15 cellular contexts compared by ENCODE assay signal in genomic region chr15:98733098-98733497, GRCh38.
DNase-seq lines count a peak whose midpoint lies in the region; ATAC-seq and TF ChIP-seq lines count a peak whose summit lies in the region.
"Had no signal": no experiment of that assay in that cellular context is flagged by ENCODE, and none has a peak within 500 bp of the region (broad histone marks: within the 10 kb centered on the region; RNA-seq: fewer than 3 reads in every experiment).

No MANE protein-coding gene starts in this region.

- no peak overlapping the region for H2BK120ac ChIP-seq in mesenchymal stem cell (ENCODE audit: low read depth, low read length)

- H3K4me1 ChIP-seq in BLaER1 treated with 17β-estradiol and CSF1 and Interleukin-3, amounts not matched to agents 10 nM and 100 nM, result peaks cover 58 to 88% (median 84%) of the 10 kb centered on the region in 10 experiments
- H3K4me1 ChIP-seq in ascending aorta (peaks cover 28 to 87% of the 10 kb centered on the region in 2 donors), mesenchymal stem cell (ENCODE audit: control insufficient read depth, insufficient read depth, low read depth, low read length) (peaks cover 51% of the 10 kb centered on the region), tibial artery (peaks cover 0 to 100% (median 88%) of the 10 kb centered on the region in 4 donors)

- no peak overlapping the region for H3K23ac ChIP-seq in mesenchymal stem cell (ENCODE audit: low read length in 2 of 2)

- H3K9me3 ChIP-seq in BLaER1 treated with 17β-estradiol and CSF1 and Interleukin-3, amounts not matched to agents 10 nM and 100 nM (replicated peaks in 1 of 11), result peaks cover 0 to 22% (median 4%) of the 10 kb centered on the region in 11 experiments; a peak in 6 of 22 replicates
- H3K9me3 ChIP-seq in ascending aorta (no peaks in the 10 kb centered on the region), mesenchymal stem cell (ENCODE audit: control insufficient read depth, low read length) (no peaks in the 10 kb centered on the region), tibial artery (no peaks in the 10 kb centered on the region)

- peak overlapping the region; percentile 98 for H2AK5ac ChIP-seq in mesenchymal stem cell (ENCODE audit: low read length, severe bottlenecking)

- H3K36me3 ChIP-seq in BLaER1 treated with 17β-estradiol and CSF1 and Interleukin-3, amounts not matched to agents 10 nM and 100 nM, result peaks cover 0 to 88% (median 38%) of the 10 kb centered on the region in 11 experiments; a peak in 17 of 22 replicates
- H3K36me3 ChIP-seq in ascending aorta, result no peaks in the 10 kb centered on the region
- H3K36me3 ChIP-seq in mesenchymal stem cell (ENCODE audit: control insufficient read depth in 1 of 2, insufficient read depth in 2 of 2, low read depth in 1 of 2, low read length in 2 of 2), result no peaks in the 10 kb centered on the region
- no peaks in the 10 kb centered on the region for H3K36me3 ChIP-seq in tibial artery

- TF ChIP-seq CTCF in ascending aorta (IDR thresholded peaks at IDR 0.05) (no peak), tibial artery (IDR thresholded peaks at IDR 0.05) (no peak)

- peaks cover 12% of the 10 kb centered on the region for H3K79me1 ChIP-seq in mesenchymal stem cell (replicated peaks; ENCODE audit: low read length, poor library complexity, severe bottlenecking)

- peaks cover 77 to 100% (median 100%) of the 10 kb centered on the region in 11 experiments for H4K20me1 ChIP-seq in BLaER1 treated with 17β-estradiol and CSF1 and Interleukin-3, amounts not matched to agents 10 nM and 100 nM

- H3K4me2 ChIP-seq in BLaER1 treated with 17β-estradiol and CSF1 and Interleukin-3, amounts not matched to agents 10 nM and 100 nM, result peak overlapping the region in 10 of 11 experiments; percentile 5 to 84 (median 75); a peak in 12 of 22 replicates
- H3K4me2 ChIP-seq in mesenchymal stem cell (ENCODE audit: low read length, poor library complexity, severe bottlenecking), result no peak overlapping the region

- H2BK15ac ChIP-seq in mesenchymal stem cell (ENCODE audit: low read depth, poor library complexity, severe bottlenecking), result no peak overlapping the region

- H3K4me3 ChIP-seq in BLaER1 treated with 17β-estradiol and CSF1 and Interleukin-3, amounts not matched to agents 10 nM and 100 nM, result no peak overlapping the region
- H3K4me3 ChIP-seq in ascending aorta (no peak overlapping the region), mesenchymal stem cell (ENCODE audit: insufficient read depth in 1 of 2, low read depth in 1 of 2, low read length in 2 of 2) (no peak overlapping the region), tibial artery (no peak overlapping the region)
- H3K4me3 ChIP-seq: GM12878 had no signal

- H2BK12ac ChIP-seq in mesenchymal stem cell (ENCODE audit: low read length in 2 of 2), result no peak overlapping the region

- intact Hi-C loops in ascending aorta (cut with DNase I) (no loop called here), tibial artery (cut with DNase I; ENCODE audit: low total_unique reads) (no loop called here)

- no peaks in the 10 kb centered on the region for H3K27me3 ChIP-seq in BLaER1 treated with 17β-estradiol and CSF1 and Interleukin-3, amounts not matched to agents 10 nM and 100 nM
- H3K27me3 ChIP-seq in ascending aorta (no peaks in the 10 kb centered on the region), mesenchymal stem cell (ENCODE audit: control insufficient read depth in 1 of 2, insufficient read depth in 1 of 2, low read length in 2 of 2) (no peaks in the 10 kb centered on the region), tibial artery (no peaks in the 10 kb centered on the region)

- H3K14ac ChIP-seq in mesenchymal stem cell (ENCODE audit: low read length in 2 of 2), result no peak overlapping the region

- no peak for ATAC-seq in HG02970 (IDR thresholded peaks at IDR 0.05; ENCODE audit: low FRiP score, unreplicated experiment)
- ATAC-seq: CD8-positive, alpha-beta T cell; GM12878; HCT116 had no signal

- DNase-seq in ascending aorta (ENCODE audit: low spot score in 2 of 2) (no peak), mesenchymal stem cell (no peak), tibial artery (no peak), cerebellar nuclear complex (lab: John Stamatoyannopoulos, UW) (no peak)
- no peak for DNase-seq in activated CD8-positive, alpha-beta memory T cell treated with anti-CD3 and anti-CD28 coated beads for 24 hours
- DNase-seq: AML-193; Calu3; CD8-positive, alpha-beta T cell; DMS79 treated with DMSO at 0.1 percent for 48 hours; GOT3; H7 had no signal

- H3K18ac ChIP-seq in mesenchymal stem cell (ENCODE audit: low read depth in 1 of 2, low read length in 2 of 2), result no peak overlapping the region

- H2BK5ac ChIP-seq in mesenchymal stem cell (ENCODE audit: low read depth, low read length, poor library complexity, severe bottlenecking), result no peak overlapping the region

- H4K8ac ChIP-seq in mesenchymal stem cell (ENCODE audit: low read length), result no peak overlapping the region

- no peak overlapping the region for H3K9ac ChIP-seq in BLaER1 treated with 17β-estradiol and CSF1 and Interleukin-3, amounts not matched to agents 10 nM and 100 nM
- H3K9ac ChIP-seq in mesenchymal stem cell (ENCODE audit: low read length), result no peak overlapping the region

- WGBS in mesenchymal stem cell, result 97% methylated on average over 5 of the region's 5 CpGs

- H2AFZ ChIP-seq in mesenchymal stem cell (ENCODE audit: low read depth, low read length), result no peak overlapping the region

- H3K27ac ChIP-seq in BLaER1 treated with 17β-estradiol and CSF1 and Interleukin-3, amounts not matched to agents 10 nM and 100 nM, result no peak overlapping the region; a peak in 1 of 22 replicates
- peak overlapping the region; percentile 25 to 97 for H3K27ac ChIP-seq in ascending aorta
- H3K27ac ChIP-seq in mesenchymal stem cell (ENCODE audit: low read length, poor library complexity, severe bottlenecking), result no peak overlapping the region
- peak overlapping the region; percentile 39 to 81 for H3K27ac ChIP-seq in tibial artery

- H4K91ac ChIP-seq in mesenchymal stem cell (ENCODE audit: low read length), result no peak overlapping the region

- no peak overlapping the region for H3K4ac ChIP-seq in mesenchymal stem cell (ENCODE audit: low read depth in 1 of 2, low read length in 2 of 2)

Comparison
In these comparisons a context has a peak if more than half of its experiments do, and no peak if none do; other contexts are left out.
1. H3K27ac ChIP-seq: peak in ascending aorta (2 of 2) and tibial artery (2 of 2); none in BLaER1 treated with 17β-estradiol and CSF1 and Interleukin-3, amounts not matched to agents 10 nM and 100 nM (0 of 11) and mesenchymal stem cell (single experiment).